Comparison of ENCODE assay signal across 31 cellular contexts in genomic region chr5:5968981-5969380, GRCh38.
DNase-seq lines count a peak whose midpoint lies in the region; FAIRE-seq and TF ChIP-seq lines count a peak whose summit lies in the region.
"Had no signal": no experiment of that assay in that cellular context is flagged by ENCODE, and none has a peak within 500 bp of the region (broad histone marks: within the 10 kb centered on the region; RNA-seq: fewer than 3 reads in every experiment).

No MANE protein-coding gene starts in this region.

- H2BK15ac ChIP-seq in H1 (ENCODE audit: low read length), result no peak overlapping the region

- peak overlapping the region; percentile 6 for H3K4me2 ChIP-seq in BLaER1
- no peak overlapping the region for H3K4me2 ChIP-seq in H1 (ENCODE audit: insufficient read depth in 1 of 2, low read depth in 2 of 2, low read length in 2 of 2)
- H3K4me2 ChIP-seq in neural cell (ENCODE audit: low read length), result no peak overlapping the region
- H3K4me2 ChIP-seq: A549 had no signal

- no peak overlapping the region for H4K91ac ChIP-seq in H1 (replicated peaks; ENCODE audit: insufficient read length, low read length)

- no peak overlapping the region for H3K27ac ChIP-seq in BLaER1
- no peak overlapping the region for H3K27ac ChIP-seq in H1 (ENCODE audit: low read depth, low read length)
- no peak overlapping the region for H3K27ac ChIP-seq in neural cell (ENCODE audit: low read length)
- H3K27ac ChIP-seq: 22Rv1; A549; BLaER1 treated with 17β-estradiol and CSF1 and Interleukin-3, amounts not matched to agents 10 nM and 100 nM; C4-2B had no signal

- no peaks in the 10 kb centered on the region for H3K23me2 ChIP-seq in H1 (ENCODE audit: low read depth, low read length)

- DNase-seq in H1 (ENCODE audit: low read depth in 1 of 2, low spot score in 2 of 2) (no peak), DMS79 treated with DMSO at 0.1 percent for 48 hours (lab: John Stamatoyannopoulos, UW) (no peak), NCI-H1436 treated with DMSO at 0.1 percent for 48 hours (lab: John Stamatoyannopoulos, UW) (no peak), T-helper 2 cell (no peak)
- DNase-seq: 8988T; ACHN; AML-193; BE2C; C1 segment of cervical spinal cord; Caco-2; Calu3; CD4-positive, alpha-beta memory T cell; CD4-positive, alpha-beta T cell; CD4-positive, CD25-positive, alpha-beta regulatory T cell; CD8-positive, alpha-beta memory T cell; CD8-positive, alpha-beta T cell; COR-L47; DMS 273 treated with DMSO at 0.1 percent for 48 hours; DMS153; DMS53; DMS79; DND-41; EL had no signal

- no peak for TF ChIP-seq CTCF in H1 (IDR thresholded peaks at IDR 0.05; ENCODE audit: control extremely low read depth in 1 of 3, insufficient read depth in 1 of 3, low read depth in 1 of 3, low read length in 3 of 3)
- TF ChIP-seq CTCF in neural cell (IDR thresholded peaks at IDR 0.05; ENCODE audit: poor library complexity, severe bottlenecking), result peak; percentile 30

- H3K9me3 ChIP-seq in BLaER1, result peaks cover 43% of the 10 kb centered on the region
- peaks cover 14% of the 10 kb centered on the region in 2 experiments for H3K9me3 ChIP-seq in H1 (ENCODE audit: insufficient read depth in 2 of 2, low read depth in 1 of 2, low read length in 1 of 2)
- no peaks in the 10 kb centered on the region for H3K9me3 ChIP-seq in neural cell (ENCODE audit: low read length)
- H3K9me3 ChIP-seq: BE2C, Caco-2 had no signal

- peak overlapping the region; percentile 47 for H3K23ac ChIP-seq in H1 (ENCODE audit: insufficient read length)

- H2BK5ac ChIP-seq in H1 (ENCODE audit: low read depth, low read length), result no peak overlapping the region

- H3K79me2 ChIP-seq in H1 (ENCODE audit: control insufficient read depth in 1 of 2, insufficient read depth in 2 of 2, low read length in 2 of 2), result no peaks in the 10 kb centered on the region
- H3K79me2 ChIP-seq in neural cell (replicated peaks; ENCODE audit: insufficient read depth, low read length), result no peaks in the 10 kb centered on the region

- no peak overlapping the region for H3K4me3 ChIP-seq in BLaER1
- H3K4me3 ChIP-seq in H1 (ENCODE audit: extremely low read depth in 1 of 4, insufficient read depth in 2 of 4, low read depth in 3 of 4, low read length in 4 of 4), result no peak overlapping the region
- no peak overlapping the region for H3K4me3 ChIP-seq in neural cell (ENCODE audit: low read length)
- H3K4me3 ChIP-seq: A549; BLaER1 treated with 17β-estradiol and CSF1 and Interleukin-3, amounts not matched to agents 10 nM and 100 nM had no signal

- H3K9me2 ChIP-seq in neural cell (ENCODE audit: insufficient read depth, low read length), result no peaks in the 10 kb centered on the region

- TF ChIP-seq EP300 in H1 (IDR thresholded peaks at IDR 0.05; ENCODE audit: borderline replicate concordance in 1 of 2, low read depth in 2 of 2, low read length in 2 of 2) (no peak), neural cell (conservative IDR thresholded peaks at IDR 0.05; ENCODE audit: poor library complexity, severe bottlenecking) (peak; percentile 85)

- H3K14ac ChIP-seq in H1 (ENCODE audit: insufficient read length), result no peak overlapping the region

- no peak overlapping the region for H3K18ac ChIP-seq in H1 (ENCODE audit: extremely low read depth, low read length)

- H2AFZ ChIP-seq in H1 (ENCODE audit: low read length) (0 out of 2 replicates have a peak overlapping the region, but pooled peaks have one; percentile 21), neural cell (ENCODE audit: low read depth, low read length) (no peak overlapping the region)

- no peak overlapping the region for H3K56ac ChIP-seq in H1 (replicated peaks; ENCODE audit: insufficient read length, low read depth, low read length)

- no peaks in the 10 kb centered on the region for H3F3A ChIP-seq in neural cell (ENCODE audit: insufficient read depth, low read length, poor library complexity, severe bottlenecking)

- no peak for FAIRE-seq in H1 (lab: Jason Lieb, UNC)
- FAIRE-seq: A204.1, A549, D721Med had no signal

- H4K8ac ChIP-seq in H1 (ENCODE audit: extremely low read depth, insufficient read depth, low read length), result no peak overlapping the region

- H3K9ac ChIP-seq in BLaER1 (no peak overlapping the region), H1 (replicated peaks in 1 of 4; ENCODE audit: extremely low read depth in 1 of 4, low read depth in 3 of 4, low read length in 3 of 4) (no peak overlapping the region), neural cell (ENCODE audit: low read length) (no peak overlapping the region)
- H3K9ac ChIP-seq: BLaER1 treated with 17β-estradiol and CSF1 and Interleukin-3, amounts not matched to agents 10 nM and 100 nM had no signal

- H2BK12ac ChIP-seq in H1 (ENCODE audit: low read depth, low read length), result no peak overlapping the region

- H4K5ac ChIP-seq in H1 (ENCODE audit: insufficient read length, low read depth, low read length), result no peak overlapping the region

- H3K4me1 ChIP-seq in BLaER1 (peaks cover 31% of the 10 kb centered on the region), H1 (replicated peaks in 1 of 4; ENCODE audit: control insufficient read depth in 3 of 4, insufficient read depth in 4 of 4, low read length in 3 of 4) (no peaks in the 10 kb centered on the region)
- H3K4me1 ChIP-seq: A549, BE2C, Caco-2 had no signal

- CTCF ChIA-PET in H1 (lab: Charles Lee; ENCODE audit: partially characterized antibody), result no interaction called here

- 91% methylated on average over 4 of the region's 4 CpGs; no CpG with 5 or more reads in 1 of the 2 experiments for WGBS in H1 (ENCODE audit: extremely low coverage in 1 of 2, insufficient coverage in 1 of 2, insufficient read length in 1 of 2, insufficient replicate concordance in 2 of 2, low coverage in 1 of 2, low lambda C conversion rate in 2 of 2, missing lambda C conversion rate in 1 of 2), 2 experiments

- H3K36me3 ChIP-seq in BLaER1 (no peaks in the 10 kb centered on the region), H1 (ENCODE audit: control insufficient read depth in 2 of 4, insufficient read depth in 4 of 4, low read length in 3 of 4) (no peaks in the 10 kb centered on the region), neural cell (ENCODE audit: insufficient read depth, low read length) (no peaks in the 10 kb centered on the region)
- H3K36me3 ChIP-seq: BE2C; BLaER1 treated with 17β-estradiol and CSF1 and Interleukin-3, amounts not matched to agents 10 nM and 100 nM had no signal

- no peak overlapping the region for H2BK120ac ChIP-seq in H1 (replicated peaks; ENCODE audit: low read depth, low read length)

- H2BK20ac ChIP-seq in H1 (ENCODE audit: low read length), result no peak overlapping the region

- H3K27me3 ChIP-seq in BLaER1, result no peaks in the 10 kb centered on the region
- no peaks in the 10 kb centered on the region for H3K27me3 ChIP-seq in H1 (replicated peaks in 1 of 4; ENCODE audit: control insufficient read depth in 3 of 4, extremely low read depth in 1 of 4, insufficient read depth in 3 of 4, low read length in 3 of 4)
- no peaks in the 10 kb centered on the region for H3K27me3 ChIP-seq in neural cell (ENCODE audit: insufficient read depth, low read depth, low read length)
- H3K27me3 ChIP-seq: BE2C; BLaER1 treated with 17β-estradiol and CSF1 and Interleukin-3, amounts not matched to agents 10 nM and 100 nM had no signal

- no peak for TF ChIP-seq POLR2A in H1 (IDR thresholded peaks at IDR 0.05; ENCODE audit: control extremely low read depth in 1 of 2, low read depth in 2 of 2, low read length in 2 of 2)

- no peak overlapping the region for H2AK5ac ChIP-seq in H1 (ENCODE audit: low read depth, low read length)

- no peak for TF ChIP-seq RAD21 in H1 (IDR thresholded peaks at IDR 0.05 in 1 of 2, conservative IDR thresholded peaks at IDR 0.05 in 1 of 2; ENCODE audit: low read depth in 2 of 2, low read length in 2 of 2)
- peak; percentile 46 for TF ChIP-seq RAD21 in neural cell (conservative IDR thresholded peaks at IDR 0.05)

- H3K79me1 ChIP-seq in H1 (ENCODE audit: low read depth, low read length), result no peaks in the 10 kb centered on the region

- H4K20me1 ChIP-seq in BLaER1, result no peaks in the 10 kb centered on the region
- no peaks in the 10 kb centered on the region for H4K20me1 ChIP-seq in H1 (replicated peaks in 1 of 2; ENCODE audit: control insufficient read depth in 1 of 2, insufficient read depth in 2 of 2, low read length in 2 of 2)
- no peaks in the 10 kb centered on the region for H4K20me1 ChIP-seq in neural cell (ENCODE audit: insufficient read depth)
- H4K20me1 ChIP-seq: BLaER1 treated with 17β-estradiol and CSF1 and Interleukin-3, amounts not matched to agents 10 nM and 100 nM had no signal

- POLR2A ChIA-PET in H1 (lab: Charles Lee; ENCODE audit: partially characterized antibody), result no interaction called here

- H3K4ac ChIP-seq in H1 (replicated peaks; ENCODE audit: insufficient read length, low read depth, low read length), result no peak overlapping the region

TF ChIP-seq in H1, 55 proteins besides CTCF, POLR2A, EP300 and RAD21 (continues in another document):
- TF ChIP-seq TAF7 (optimal IDR thresholded peaks at IDR 0.05; ENCODE audit: borderline replicate concordance, low read depth, low read length) (no peak), NANOG (IDR thresholded peaks at IDR 0.05; ENCODE audit: insufficient read depth, low read depth, low read length, poor library complexity, severe bottlenecking) (no peak), TEAD4 (IDR thresholded peaks at IDR 0.05; ENCODE audit: low read depth, low read length) (no peak), BRCA1 (IDR thresholded peaks at IDR 0.05; ENCODE audit: low read depth, low read length) (no peak), BACH1 (IDR thresholded peaks at IDR 0.05; ENCODE audit: low read length) (no peak), CTBP2 (IDR thresholded peaks at IDR 0.05; ENCODE audit: borderline replicate concordance, insufficient read depth, insufficient read length, low read length) (no peak), CREB1 (IDR thresholded peaks at IDR 0.05) (no peak), CBX5 (IDR thresholded peaks at IDR 0.05; ENCODE audit: low read depth, low read length) (no peak), NRF1 (IDR thresholded peaks at IDR 0.05; ENCODE audit: low read depth, low read length) (no peak)
